Comparison of ENCODE assay signal across 2 cellular contexts in the genomic region with DNA sequence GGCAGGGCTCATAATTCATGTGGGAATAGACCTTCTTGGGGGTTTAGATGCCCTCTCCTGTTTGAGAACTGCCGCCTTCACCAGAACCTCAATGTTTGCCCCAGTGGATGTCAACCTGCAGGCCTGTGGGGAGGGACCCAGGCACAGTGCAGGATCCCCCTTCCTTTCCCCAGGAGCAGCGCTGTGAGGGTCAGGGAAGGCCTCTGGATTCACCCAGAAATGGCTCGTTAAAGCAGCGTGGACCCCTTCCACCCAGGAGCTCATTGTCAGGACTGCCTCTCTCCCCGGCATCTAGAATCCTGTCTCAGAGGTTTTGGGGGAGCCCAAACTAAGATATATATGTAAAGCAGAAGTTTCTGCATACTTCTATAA.
TF ChIP-seq lines count a peak whose summit lies in the region.

No MANE protein-coding gene starts in this region.

TF ChIP-seq in liver, 16 proteins besides CTCF, POLR2A, EP300 and RAD21 (continued from another document):
- TF ChIP-seq, protein P1, sequence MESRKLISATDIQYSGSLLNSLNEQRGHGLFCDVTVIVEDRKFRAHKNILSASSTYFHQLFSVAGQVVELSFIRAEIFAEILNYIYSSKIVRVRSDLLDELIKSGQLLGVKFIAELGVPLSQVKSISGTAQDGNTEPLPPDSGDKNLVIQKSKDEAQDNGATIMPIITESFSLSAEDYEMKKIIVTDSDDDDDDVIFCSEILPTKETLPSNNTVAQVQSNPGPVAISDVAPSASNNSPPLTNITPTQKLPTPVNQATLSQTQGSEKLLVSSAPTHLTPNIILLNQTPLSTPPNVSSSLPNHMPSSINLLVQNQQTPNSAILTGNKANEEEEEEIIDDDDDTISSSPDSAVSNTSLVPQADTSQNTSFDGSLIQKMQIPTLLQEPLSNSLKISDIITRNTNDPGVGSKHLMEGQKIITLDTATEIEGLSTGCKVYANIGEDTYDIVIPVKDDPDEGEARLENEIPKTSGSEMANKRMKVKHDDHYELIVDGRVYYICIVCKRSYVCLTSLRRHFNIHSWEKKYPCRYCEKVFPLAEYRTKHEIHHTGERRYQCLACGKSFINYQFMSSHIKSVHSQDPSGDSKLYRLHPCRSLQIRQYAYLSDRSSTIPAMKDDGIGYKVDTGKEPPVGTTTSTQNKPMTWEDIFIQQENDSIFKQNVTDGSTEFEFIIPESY (IDR thresholded peaks at IDR 0.05): no peak
- TF ChIP-seq, protein P2, sequence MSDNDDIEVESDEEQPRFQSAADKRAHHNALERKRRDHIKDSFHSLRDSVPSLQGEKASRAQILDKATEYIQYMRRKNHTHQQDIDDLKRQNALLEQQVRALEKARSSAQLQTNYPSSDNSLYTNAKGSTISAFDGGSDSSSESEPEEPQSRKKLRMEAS (IDR thresholded peaks at IDR 0.05): no peak

TF ChIP-seq in HepG2, 621 proteins besides CTCF, POLR2A, EP300 and RAD21 (continued from another document):
- TF ChIP-seq, protein P3, sequence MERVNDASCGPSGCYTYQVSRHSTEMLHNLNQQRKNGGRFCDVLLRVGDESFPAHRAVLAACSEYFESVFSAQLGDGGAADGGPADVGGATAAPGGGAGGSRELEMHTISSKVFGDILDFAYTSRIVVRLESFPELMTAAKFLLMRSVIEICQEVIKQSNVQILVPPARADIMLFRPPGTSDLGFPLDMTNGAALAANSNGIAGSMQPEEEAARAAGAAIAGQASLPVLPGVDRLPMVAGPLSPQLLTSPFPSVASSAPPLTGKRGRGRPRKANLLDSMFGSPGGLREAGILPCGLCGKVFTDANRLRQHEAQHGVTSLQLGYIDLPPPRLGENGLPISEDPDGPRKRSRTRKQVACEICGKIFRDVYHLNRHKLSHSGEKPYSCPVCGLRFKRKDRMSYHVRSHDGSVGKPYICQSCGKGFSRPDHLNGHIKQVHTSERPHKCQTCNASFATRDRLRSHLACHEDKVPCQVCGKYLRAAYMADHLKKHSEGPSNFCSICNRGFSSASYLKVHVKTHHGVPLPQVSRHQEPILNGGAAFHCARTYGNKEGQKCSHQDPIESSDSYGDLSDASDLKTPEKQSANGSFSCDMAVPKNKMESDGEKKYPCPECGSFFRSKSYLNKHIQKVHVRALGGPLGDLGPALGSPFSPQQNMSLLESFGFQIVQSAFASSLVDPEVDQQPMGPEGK (CRISPR knock-in tag; IDR thresholded peaks at IDR 0.05): no peak
- TF ChIP-seq, protein P4, sequence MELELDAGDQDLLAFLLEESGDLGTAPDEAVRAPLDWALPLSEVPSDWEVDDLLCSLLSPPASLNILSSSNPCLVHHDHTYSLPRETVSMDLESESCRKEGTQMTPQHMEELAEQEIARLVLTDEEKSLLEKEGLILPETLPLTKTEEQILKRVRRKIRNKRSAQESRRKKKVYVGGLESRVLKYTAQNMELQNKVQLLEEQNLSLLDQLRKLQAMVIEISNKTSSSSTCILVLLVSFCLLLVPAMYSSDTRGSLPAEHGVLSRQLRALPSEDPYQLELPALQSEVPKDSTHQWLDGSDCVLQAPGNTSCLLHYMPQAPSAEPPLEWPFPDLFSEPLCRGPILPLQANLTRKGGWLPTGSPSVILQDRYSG (CRISPR knock-in tag; IDR thresholded peaks at IDR 0.05): no peak
- no peak for TF ChIP-seq EZH2 (conservative IDR thresholded peaks at IDR 0.05; ENCODE audit: low read depth, low read length)
- TF ChIP-seq, protein P5, sequence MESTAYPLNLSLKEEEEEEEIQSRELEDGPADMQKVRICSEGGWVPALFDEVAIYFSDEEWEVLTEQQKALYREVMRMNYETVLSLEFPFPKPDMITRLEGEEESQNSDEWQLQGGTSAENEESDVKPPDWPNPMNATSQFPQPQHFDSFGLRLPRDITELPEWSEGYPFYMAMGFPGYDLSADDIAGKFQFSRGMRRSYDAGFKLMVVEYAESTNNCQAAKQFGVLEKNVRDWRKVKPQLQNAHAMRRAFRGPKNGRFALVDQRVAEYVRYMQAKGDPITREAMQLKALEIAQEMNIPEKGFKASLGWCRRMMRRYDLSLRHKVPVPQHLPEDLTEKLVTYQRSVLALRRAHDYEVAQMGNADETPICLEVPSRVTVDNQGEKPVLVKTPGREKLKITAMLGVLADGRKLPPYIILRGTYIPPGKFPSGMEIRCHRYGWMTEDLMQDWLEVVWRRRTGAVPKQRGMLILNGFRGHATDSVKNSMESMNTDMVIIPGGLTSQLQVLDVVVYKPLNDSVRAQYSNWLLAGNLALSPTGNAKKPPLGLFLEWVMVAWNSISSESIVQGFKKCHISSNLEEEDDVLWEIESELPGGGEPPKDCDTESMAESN (CRISPR knock-in tag; conservative IDR thresholded peaks at IDR 0.05): no peak
- TF ChIP-seq, protein P6, sequence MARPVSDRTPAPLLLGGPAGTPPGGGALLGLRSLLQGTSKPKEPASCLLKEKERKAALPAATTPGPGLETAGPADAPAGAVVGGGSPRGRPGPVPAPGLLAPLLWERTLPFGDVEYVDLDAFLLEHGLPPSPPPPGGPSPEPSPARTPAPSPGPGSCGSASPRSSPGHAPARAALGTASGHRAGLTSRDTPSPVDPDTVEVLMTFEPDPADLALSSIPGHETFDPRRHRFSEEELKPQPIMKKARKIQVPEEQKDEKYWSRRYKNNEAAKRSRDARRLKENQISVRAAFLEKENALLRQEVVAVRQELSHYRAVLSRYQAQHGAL (CRISPR knock-in tag; IDR thresholded peaks at IDR 0.05; ENCODE audit: not compliant biosample characterization): no peak
- no peak for TF ChIP-seq ZNF577 (CRISPR knock-in tag; IDR thresholded peaks at IDR 0.05; ENCODE audit: borderline replicate concordance, low read depth)
- no peak for TF ChIP-seq FOSL1 (CRISPR knock-in tag; IDR thresholded peaks at IDR 0.05; ENCODE audit: borderline replicate concordance)
- TF ChIP-seq, protein P7, sequence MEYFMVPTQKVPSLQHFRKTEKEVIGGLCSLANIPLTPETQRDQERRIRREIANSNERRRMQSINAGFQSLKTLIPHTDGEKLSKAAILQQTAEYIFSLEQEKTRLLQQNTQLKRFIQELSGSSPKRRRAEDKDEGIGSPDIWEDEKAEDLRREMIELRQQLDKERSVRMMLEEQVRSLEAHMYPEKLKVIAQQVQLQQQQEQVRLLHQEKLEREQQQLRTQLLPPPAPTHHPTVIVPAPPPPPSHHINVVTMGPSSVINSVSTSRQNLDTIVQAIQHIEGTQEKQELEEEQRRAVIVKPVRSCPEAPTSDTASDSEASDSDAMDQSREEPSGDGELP (IDR thresholded peaks at IDR 0.05; ENCODE audit: borderline replicate concordance, low read depth): no peak
- TF ChIP-seq, protein P8, sequence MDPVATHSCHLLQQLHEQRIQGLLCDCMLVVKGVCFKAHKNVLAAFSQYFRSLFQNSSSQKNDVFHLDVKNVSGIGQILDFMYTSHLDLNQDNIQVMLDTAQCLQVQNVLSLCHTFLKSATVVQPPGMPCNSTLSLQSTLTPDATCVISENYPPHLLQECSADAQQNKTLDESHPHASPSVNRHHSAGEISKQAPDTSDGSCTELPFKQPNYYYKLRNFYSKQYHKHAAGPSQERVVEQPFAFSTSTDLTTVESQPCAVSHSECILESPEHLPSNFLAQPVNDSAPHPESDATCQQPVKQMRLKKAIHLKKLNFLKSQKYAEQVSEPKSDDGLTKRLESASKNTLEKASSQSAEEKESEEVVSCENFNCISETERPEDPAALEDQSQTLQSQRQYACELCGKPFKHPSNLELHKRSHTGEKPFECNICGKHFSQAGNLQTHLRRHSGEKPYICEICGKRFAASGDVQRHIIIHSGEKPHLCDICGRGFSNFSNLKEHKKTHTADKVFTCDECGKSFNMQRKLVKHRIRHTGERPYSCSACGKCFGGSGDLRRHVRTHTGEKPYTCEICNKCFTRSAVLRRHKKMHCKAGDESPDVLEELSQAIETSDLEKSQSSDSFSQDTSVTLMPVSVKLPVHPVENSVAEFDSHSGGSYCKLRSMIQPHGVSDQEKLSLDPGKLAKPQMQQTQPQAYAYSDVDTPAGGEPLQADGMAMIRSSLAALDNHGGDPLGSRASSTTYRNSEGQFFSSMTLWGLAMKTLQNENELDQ (CRISPR knock-in tag; IDR thresholded peaks at IDR 0.05; ENCODE audit: borderline replicate concordance): no peak
